ENCODE assay signal across 1 cellular context in the genomic region with DNA sequence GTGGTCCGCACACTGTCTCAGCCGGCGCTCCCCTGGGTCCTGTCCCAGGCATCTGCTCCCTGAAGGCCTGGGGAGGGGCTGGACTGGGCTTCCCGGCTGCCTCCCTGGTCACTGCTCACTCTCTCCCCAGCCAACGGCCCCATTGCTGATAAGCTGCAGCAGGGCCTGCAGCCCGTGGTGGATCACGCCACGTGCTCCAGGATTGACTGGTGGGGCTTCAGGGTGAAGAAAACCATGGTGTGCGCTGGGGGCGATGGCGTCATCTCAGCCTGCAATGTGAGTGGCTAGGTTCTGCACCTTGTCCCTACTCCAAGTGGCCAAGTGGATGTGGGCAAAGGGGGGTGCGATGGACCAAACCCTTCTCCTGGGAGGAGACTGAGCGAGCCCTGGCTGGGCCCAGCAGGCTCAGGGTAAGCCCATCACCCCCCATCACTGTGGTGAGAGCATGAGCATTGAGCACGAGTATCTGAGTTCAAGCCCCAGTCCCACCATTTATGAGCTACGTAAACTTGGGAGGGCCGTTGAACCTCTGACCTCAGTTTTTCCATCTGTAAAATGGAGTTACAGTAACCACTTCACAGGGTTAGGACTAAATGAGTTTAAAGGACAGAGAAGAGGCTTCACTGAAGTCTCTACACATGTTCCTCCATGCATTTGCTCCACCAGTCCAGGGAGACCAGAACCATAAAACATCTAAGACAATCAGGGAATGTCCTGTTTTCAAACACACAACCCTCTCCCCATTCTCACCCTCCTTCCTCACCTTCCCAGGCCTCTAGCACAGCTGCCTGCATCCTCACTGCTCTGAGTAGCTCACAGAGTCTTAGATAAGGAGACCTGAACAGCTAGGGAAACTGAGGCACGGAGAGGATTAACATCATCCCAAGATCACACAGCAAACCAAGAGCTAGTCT.
A peak's percentile ranks its signal among the peaks of the same experiment; 100 is the strongest.
TF ChIP-seq lines count a peak whose summit lies in the region.

No MANE protein-coding gene starts in this region.

TF ChIP-seq in K562, 482 proteins besides CTCF, POLR2A, EP300 and RAD21 (continued from another document and continues in another):
- TF ChIP-seq, protein P1, sequence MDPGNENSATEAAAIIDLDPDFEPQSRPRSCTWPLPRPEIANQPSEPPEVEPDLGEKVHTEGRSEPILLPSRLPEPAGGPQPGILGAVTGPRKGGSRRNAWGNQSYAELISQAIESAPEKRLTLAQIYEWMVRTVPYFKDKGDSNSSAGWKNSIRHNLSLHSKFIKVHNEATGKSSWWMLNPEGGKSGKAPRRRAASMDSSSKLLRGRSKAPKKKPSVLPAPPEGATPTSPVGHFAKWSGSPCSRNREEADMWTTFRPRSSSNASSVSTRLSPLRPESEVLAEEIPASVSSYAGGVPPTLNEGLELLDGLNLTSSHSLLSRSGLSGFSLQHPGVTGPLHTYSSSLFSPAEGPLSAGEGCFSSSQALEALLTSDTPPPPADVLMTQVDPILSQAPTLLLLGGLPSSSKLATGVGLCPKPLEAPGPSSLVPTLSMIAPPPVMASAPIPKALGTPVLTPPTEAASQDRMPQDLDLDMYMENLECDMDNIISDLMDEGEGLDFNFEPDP (CRISPR knock-in tag; IDR thresholded peaks at IDR 0.05) = no peak
- TF ChIP-seq, protein P2, sequence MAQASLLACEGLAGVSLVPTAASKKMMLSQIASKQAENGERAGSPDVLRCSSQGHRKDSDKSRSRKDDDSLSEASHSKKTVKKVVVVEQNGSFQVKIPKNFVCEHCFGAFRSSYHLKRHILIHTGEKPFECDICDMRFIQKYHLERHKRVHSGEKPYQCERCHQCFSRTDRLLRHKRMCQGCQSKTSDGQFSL (CRISPR knock-in tag; IDR thresholded peaks at IDR 0.05) = peak; percentile 70; the same call in 1 of the 2 replicates
- TF ChIP-seq, protein P2 (tag; IDR thresholded peaks at IDR 0.05) = no peak
- peak; percentile 59; the same call in 1 of the 2 replicates for TF ChIP-seq JUN (IDR thresholded peaks at IDR 0.05; ENCODE audit: borderline replicate concordance, low read depth, low read length)
- no peak for TF ChIP-seq JUN (CRISPR knock-in tag; IDR thresholded peaks at IDR 0.05; ENCODE audit: borderline replicate concordance)
- TF ChIP-seq HDAC1 (IDR thresholded peaks at IDR 0.05) = peak; percentile 37 to 38; a peak in 2 of 4 replicates
- TF ChIP-seq, protein P3, sequence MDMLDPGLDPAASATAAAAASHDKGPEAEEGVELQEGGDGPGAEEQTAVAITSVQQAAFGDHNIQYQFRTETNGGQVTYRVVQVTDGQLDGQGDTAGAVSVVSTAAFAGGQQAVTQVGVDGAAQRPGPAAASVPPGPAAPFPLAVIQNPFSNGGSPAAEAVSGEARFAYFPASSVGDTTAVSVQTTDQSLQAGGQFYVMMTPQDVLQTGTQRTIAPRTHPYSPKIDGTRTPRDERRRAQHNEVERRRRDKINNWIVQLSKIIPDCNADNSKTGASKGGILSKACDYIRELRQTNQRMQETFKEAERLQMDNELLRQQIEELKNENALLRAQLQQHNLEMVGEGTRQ (CRISPR knock-in tag; IDR thresholded peaks at IDR 0.05) = peak; percentile 64
- TF ChIP-seq, protein P4, sequence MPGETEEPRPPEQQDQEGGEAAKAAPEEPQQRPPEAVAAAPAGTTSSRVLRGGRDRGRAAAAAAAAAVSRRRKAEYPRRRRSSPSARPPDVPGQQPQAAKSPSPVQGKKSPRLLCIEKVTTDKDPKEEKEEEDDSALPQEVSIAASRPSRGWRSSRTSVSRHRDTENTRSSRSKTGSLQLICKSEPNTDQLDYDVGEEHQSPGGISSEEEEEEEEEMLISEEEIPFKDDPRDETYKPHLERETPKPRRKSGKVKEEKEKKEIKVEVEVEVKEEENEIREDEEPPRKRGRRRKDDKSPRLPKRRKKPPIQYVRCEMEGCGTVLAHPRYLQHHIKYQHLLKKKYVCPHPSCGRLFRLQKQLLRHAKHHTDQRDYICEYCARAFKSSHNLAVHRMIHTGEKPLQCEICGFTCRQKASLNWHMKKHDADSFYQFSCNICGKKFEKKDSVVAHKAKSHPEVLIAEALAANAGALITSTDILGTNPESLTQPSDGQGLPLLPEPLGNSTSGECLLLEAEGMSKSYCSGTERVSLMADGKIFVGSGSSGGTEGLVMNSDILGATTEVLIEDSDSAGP (CRISPR knock-in tag; IDR thresholded peaks at IDR 0.05) = 0 out of 2 replicates have a peak, but pooled peaks have one; percentile 16
- no peak for TF ChIP-seq SREBF2 (CRISPR knock-in tag; IDR thresholded peaks at IDR 0.05)
- TF ChIP-seq TAF7 (tag; IDR thresholded peaks at IDR 0.05) = no peak
- TF ChIP-seq ZNF184 (CRISPR knock-in tag; IDR thresholded peaks at IDR 0.05) = no peak
- TF ChIP-seq EZH2 (IDR thresholded peaks at IDR 0.05; ENCODE audit: borderline replicate concordance, low read depth, low read length) = no peak
- TF ChIP-seq JUNB (CRISPR knock-in tag; conservative IDR thresholded peaks at IDR 0.05) = no peak
- TF ChIP-seq, protein P5, sequence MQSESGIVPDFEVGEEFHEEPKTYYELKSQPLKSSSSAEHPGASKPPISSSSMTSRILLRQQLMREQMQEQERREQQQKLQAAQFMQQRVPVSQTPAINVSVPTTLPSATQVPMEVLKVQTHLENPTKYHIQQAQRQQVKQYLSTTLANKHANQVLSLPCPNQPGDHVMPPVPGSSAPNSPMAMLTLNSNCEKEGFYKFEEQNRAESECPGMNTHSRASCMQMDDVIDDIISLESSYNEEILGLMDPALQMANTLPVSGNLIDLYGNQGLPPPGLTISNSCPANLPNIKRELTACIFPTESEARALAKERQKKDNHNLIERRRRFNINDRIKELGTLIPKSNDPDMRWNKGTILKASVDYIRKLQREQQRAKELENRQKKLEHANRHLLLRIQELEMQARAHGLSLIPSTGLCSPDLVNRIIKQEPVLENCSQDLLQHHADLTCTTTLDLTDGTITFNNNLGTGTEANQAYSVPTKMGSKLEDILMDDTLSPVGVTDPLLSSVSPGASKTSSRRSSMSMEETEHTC (IDR thresholded peaks at IDR 0.05) = no peak
- no peak for TF ChIP-seq ZNF583 (CRISPR knock-in tag; IDR thresholded peaks at IDR 0.05)
- no peak for TF ChIP-seq ETV5 (CRISPR knock-in tag; IDR thresholded peaks at IDR 0.05; ENCODE audit: low read depth)
- TF ChIP-seq PTBP1 (IDR thresholded peaks at IDR 0.05; ENCODE audit: low read depth, low read length) = 0 out of 2 replicates have a peak, but pooled peaks have one; percentile 40
- TF ChIP-seq ZNF41 (CRISPR knock-in tag; conservative IDR thresholded peaks at IDR 0.05) = no peak
- peak; percentile 100 for TF ChIP-seq ADNP (tag; IDR thresholded peaks at IDR 0.05)
- TF ChIP-seq ZNF121 (CRISPR knock-in tag; conservative IDR thresholded peaks at IDR 0.05) = 0 out of 2 replicates have a peak, but pooled peaks have one; percentile 2
- TF ChIP-seq NCOA1 (IDR thresholded peaks at IDR 0.05; ENCODE audit: low read depth) = no peak
- no peak for TF ChIP-seq PHF21A (IDR thresholded peaks at IDR 0.05; ENCODE audit: borderline replicate concordance, low read depth)
- TF ChIP-seq HSF4 (CRISPR knock-in tag; IDR thresholded peaks at IDR 0.05; ENCODE audit: borderline replicate concordance) = no peak
- TF ChIP-seq, protein P6, sequence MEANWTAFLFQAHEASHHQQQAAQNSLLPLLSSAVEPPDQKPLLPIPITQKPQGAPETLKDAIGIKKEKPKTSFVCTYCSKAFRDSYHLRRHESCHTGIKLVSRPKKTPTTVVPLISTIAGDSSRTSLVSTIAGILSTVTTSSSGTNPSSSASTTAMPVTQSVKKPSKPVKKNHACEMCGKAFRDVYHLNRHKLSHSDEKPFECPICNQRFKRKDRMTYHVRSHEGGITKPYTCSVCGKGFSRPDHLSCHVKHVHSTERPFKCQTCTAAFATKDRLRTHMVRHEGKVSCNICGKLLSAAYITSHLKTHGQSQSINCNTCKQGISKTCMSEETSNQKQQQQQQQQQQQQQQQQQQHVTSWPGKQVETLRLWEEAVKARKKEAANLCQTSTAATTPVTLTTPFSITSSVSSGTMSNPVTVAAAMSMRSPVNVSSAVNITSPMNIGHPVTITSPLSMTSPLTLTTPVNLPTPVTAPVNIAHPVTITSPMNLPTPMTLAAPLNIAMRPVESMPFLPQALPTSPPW (CRISPR knock-in tag; IDR thresholded peaks at IDR 0.05) = peak; percentile 51; the same call in 1 of the 2 replicates
- TF ChIP-seq EHMT2 (IDR thresholded peaks at IDR 0.05) = 0 out of 2 replicates have a peak, but pooled peaks have one; percentile 43
- TF ChIP-seq SP1 (CRISPR knock-in tag; IDR thresholded peaks at IDR 0.05) = 0 out of 2 replicates have a peak, but pooled peaks have one; percentile 39
- TF ChIP-seq ZNF431 (CRISPR knock-in tag; IDR thresholded peaks at IDR 0.05) = peak; percentile 46; the same call in 1 of the 2 replicates
- TF ChIP-seq EP400 (IDR thresholded peaks at IDR 0.05) = peak; percentile 76
- no peak for TF ChIP-seq ZNF589 (CRISPR knock-in tag; IDR thresholded peaks at IDR 0.05; ENCODE audit: low read depth)
- TF ChIP-seq C11orf30 (IDR thresholded peaks at IDR 0.05; ENCODE audit: low read depth) = no peak
- TF ChIP-seq, protein P7, sequence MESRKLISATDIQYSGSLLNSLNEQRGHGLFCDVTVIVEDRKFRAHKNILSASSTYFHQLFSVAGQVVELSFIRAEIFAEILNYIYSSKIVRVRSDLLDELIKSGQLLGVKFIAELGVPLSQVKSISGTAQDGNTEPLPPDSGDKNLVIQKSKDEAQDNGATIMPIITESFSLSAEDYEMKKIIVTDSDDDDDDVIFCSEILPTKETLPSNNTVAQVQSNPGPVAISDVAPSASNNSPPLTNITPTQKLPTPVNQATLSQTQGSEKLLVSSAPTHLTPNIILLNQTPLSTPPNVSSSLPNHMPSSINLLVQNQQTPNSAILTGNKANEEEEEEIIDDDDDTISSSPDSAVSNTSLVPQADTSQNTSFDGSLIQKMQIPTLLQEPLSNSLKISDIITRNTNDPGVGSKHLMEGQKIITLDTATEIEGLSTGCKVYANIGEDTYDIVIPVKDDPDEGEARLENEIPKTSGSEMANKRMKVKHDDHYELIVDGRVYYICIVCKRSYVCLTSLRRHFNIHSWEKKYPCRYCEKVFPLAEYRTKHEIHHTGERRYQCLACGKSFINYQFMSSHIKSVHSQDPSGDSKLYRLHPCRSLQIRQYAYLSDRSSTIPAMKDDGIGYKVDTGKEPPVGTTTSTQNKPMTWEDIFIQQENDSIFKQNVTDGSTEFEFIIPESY (CRISPR knock-in tag; IDR thresholded peaks at IDR 0.05) = no peak
- TF ChIP-seq ZSCAN29 (IDR thresholded peaks at IDR 0.05) = no peak
- TF ChIP-seq, protein P8, sequence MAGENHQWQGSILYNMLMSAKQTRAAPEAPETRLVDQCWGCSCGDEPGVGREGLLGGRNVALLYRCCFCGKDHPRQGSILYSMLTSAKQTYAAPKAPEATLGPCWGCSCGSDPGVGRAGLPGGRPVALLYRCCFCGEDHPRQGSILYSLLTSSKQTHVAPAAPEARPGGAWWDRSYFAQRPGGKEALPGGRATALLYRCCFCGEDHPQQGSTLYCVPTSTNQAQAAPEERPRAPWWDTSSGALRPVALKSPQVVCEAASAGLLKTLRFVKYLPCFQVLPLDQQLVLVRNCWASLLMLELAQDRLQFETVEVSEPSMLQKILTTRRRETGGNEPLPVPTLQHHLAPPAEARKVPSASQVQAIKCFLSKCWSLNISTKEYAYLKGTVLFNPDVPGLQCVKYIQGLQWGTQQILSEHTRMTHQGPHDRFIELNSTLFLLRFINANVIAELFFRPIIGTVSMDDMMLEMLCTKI (IDR thresholded peaks at IDR 0.05; ENCODE audit: partially characterized antibody) = no peak
- no peak for TF ChIP-seq CREB1 (IDR thresholded peaks at IDR 0.05)
- peak; percentile 53 for TF ChIP-seq CREB1 (CRISPR knock-in tag; IDR thresholded peaks at IDR 0.05)
- peak; percentile 91 to 96 for TF ChIP-seq KDM1A (IDR thresholded peaks at IDR 0.05)
- TF ChIP-seq SMARCA5 (IDR thresholded peaks at IDR 0.05) = peak; percentile 93
- no peak for TF ChIP-seq ZNF668 (CRISPR knock-in tag; IDR thresholded peaks at IDR 0.05)
- TF ChIP-seq HMGN3 (IDR thresholded peaks at IDR 0.05; ENCODE audit: borderline replicate concordance, extremely low read depth, insufficient read length, low read depth, low read length) = peak; percentile 45
- no peak for TF ChIP-seq ETS2 (tag; IDR thresholded peaks at IDR 0.05; ENCODE audit: borderline replicate concordance, poor library complexity, severe bottlenecking)
- TF ChIP-seq, protein P9, sequence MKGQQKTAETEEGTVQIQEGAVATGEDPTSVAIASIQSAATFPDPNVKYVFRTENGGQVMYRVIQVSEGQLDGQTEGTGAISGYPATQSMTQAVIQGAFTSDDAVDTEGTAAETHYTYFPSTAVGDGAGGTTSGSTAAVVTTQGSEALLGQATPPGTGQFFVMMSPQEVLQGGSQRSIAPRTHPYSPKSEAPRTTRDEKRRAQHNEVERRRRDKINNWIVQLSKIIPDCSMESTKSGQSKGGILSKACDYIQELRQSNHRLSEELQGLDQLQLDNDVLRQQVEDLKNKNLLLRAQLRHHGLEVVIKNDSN (CRISPR knock-in tag; IDR thresholded peaks at IDR 0.05) = peak; percentile 84
- TF ChIP-seq RBFOX2 (IDR thresholded peaks at IDR 0.05; ENCODE audit: low read depth, low read length) = peak; percentile 56
- TF ChIP-seq, protein P10, sequence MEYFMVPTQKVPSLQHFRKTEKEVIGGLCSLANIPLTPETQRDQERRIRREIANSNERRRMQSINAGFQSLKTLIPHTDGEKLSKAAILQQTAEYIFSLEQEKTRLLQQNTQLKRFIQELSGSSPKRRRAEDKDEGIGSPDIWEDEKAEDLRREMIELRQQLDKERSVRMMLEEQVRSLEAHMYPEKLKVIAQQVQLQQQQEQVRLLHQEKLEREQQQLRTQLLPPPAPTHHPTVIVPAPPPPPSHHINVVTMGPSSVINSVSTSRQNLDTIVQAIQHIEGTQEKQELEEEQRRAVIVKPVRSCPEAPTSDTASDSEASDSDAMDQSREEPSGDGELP (CRISPR knock-in tag; IDR thresholded peaks at IDR 0.05; ENCODE audit: borderline replicate concordance) = peak; percentile 59
- TF ChIP-seq, protein P11, sequence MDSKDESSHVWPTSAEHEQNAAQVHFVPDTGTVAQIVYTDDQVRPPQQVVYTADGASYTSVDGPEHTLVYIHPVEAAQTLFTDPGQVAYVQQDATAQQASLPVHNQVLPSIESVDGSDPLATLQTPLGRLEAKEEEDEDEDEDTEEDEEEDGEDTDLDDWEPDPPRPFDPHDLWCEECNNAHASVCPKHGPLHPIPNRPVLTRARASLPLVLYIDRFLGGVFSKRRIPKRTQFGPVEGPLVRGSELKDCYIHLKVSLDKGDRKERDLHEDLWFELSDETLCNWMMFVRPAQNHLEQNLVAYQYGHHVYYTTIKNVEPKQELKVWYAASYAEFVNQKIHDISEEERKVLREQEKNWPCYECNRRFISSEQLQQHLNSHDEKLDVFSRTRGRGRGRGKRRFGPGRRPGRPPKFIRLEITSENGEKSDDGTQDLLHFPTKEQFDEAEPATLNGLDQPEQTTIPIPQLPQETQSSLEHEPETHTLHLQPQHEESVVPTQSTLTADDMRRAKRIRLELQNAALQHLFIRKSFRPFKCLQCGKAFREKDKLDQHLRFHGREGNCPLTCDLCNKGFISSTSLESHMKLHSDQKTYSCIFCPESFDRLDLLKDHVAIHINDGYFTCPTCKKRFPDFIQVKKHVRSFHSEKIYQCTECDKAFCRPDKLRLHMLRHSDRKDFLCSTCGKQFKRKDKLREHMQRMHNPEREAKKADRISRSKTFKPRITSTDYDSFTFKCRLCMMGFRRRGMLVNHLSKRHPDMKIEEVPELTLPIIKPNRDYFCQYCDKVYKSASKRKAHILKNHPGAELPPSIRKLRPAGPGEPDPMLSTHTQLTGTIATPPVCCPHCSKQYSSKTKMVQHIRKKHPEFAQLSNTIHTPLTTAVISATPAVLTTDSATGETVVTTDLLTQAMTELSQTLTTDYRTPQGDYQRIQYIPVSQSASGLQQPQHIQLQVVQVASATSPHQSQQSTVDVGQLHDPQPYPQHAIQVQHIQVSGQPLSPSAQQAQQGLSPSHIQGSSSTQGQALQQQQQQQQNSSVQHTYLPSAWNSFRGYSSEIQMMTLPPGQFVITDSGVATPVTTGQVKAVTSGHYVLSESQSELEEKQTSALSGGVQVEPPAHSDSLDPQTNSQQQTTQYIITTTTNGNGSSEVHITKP (IDR thresholded peaks at IDR 0.05; ENCODE audit: partially characterized antibody) = peak; percentile 13
